Comparison of ENCODE assay signal across 8 cellular contexts in genomic region chr7:139109188-139109982, GRCh38. TPM values are rescaled to one million over a fixed set of nuclear protein-coding genes. Genes with fewer than 3 reads are reported as not detected.
DNase-seq lines count a peak whose midpoint lies in the region; ATAC-seq lines count a peak whose summit lies in the region.

ZC3HAV1 (minus strand) TSS chr7:139109720; CDS start chr7:139109331, 389 bp downstream.

- POLR2A ChIA-PET in CD8-positive, alpha-beta memory T cell (lab: Charles Lee), result interaction anchor here (1.3 kb wide), 1 partner anchor 15 kb away, joined by 13 read pairs; no protein-coding TSS in a partner anchor

- WGBS in mesodermal cell (ENCODE audit: insufficient coverage in 2 of 2), 2 experiments, result 2 to 4% methylated on average over 57 to 68 of the region's 68 CpGs

- peaks cover 0 to 2% (median 0%) of the 10 kb centered on the region in 5 donors for H3K9me3 Mint-ChIP-seq in CD8-positive, alpha-beta memory T cell
- no peaks in the 10 kb centered on the region for H3K9me3 Mint-ChIP-seq in activated CD8-positive, alpha-beta memory T cell treated with anti-CD3 and anti-CD28 coated beads, Interleukin-2, amount 10 ng/mL, durations not matched to agents 7 days and 5 days (ENCODE audit: low read depth)

- ATAC-seq in GM19452 (IDR thresholded peaks at IDR 0.05; ENCODE audit: unreplicated experiment) (peak; percentile 70), HG03575 (IDR thresholded peaks at IDR 0.05; ENCODE audit: extremely low read depth, insufficient number of reproducible peaks, low FRiP score, unreplicated experiment) (peak; percentile 43)
- ATAC-seq in activated CD8-positive, alpha-beta memory T cell treated with anti-CD3 and anti-CD28 coated beads, Interleukin-2, amount 10 ng/mL, durations not matched to agents 7 days and 5 days, result peak; percentile 82

- H3K4me1 Mint-ChIP-seq in CD8-positive, alpha-beta memory T cell, result peaks cover 31 to 45% (median 43%) of the 10 kb centered on the region in 3 donors
- H3K4me1 Mint-ChIP-seq in activated CD8-positive, alpha-beta memory T cell treated with anti-CD3 and anti-CD28 coated beads, Interleukin-2, amount 10 ng/mL, durations not matched to agents 7 days and 5 days, result peaks cover 25% of the 10 kb centered on the region

- H3K36me3 Mint-ChIP-seq in CD8-positive, alpha-beta memory T cell, result peaks cover 11 to 46% (median 13%) of the 10 kb centered on the region in 3 donors
- H3K36me3 Mint-ChIP-seq in activated CD8-positive, alpha-beta memory T cell treated with anti-CD3 and anti-CD28 coated beads, Interleukin-2, amount 10 ng/mL, durations not matched to agents 7 days and 5 days, result peaks cover 37% of the 10 kb centered on the region

- H3K36me3 ChIP-seq in CD8-positive, alpha-beta memory T cell (ENCODE audit: insufficient read depth, low read length), result no peaks in the 10 kb centered on the region
- H3K36me3 ChIP-seq in NT2/D1 (ENCODE audit: insufficient read depth, insufficient read length, low read length), result no peaks in the 10 kb centered on the region
- H3K36me3 ChIP-seq in endocrine pancreas (ENCODE audit: control insufficient read depth, insufficient read depth, low read length), result no peaks in the 10 kb centered on the region
- no peaks in the 10 kb centered on the region for H3K36me3 ChIP-seq in mesodermal cell (ENCODE audit: control insufficient read depth, insufficient read depth, low read length)

- H3K4me1 ChIP-seq in CD8-positive, alpha-beta memory T cell (ENCODE audit: insufficient read depth, low read length), result peaks cover 20% of the 10 kb centered on the region
- H3K4me1 ChIP-seq in NT2/D1 (ENCODE audit: insufficient read depth, insufficient read length) (no peaks in the 10 kb centered on the region), endocrine pancreas (ENCODE audit: control insufficient read depth, insufficient read depth, low read length) (peaks cover 3% of the 10 kb centered on the region), mesodermal cell (ENCODE audit: control insufficient read depth, insufficient read depth, low read length, poor library complexity, severe bottlenecking) (no peaks in the 10 kb centered on the region)

- peak; percentile 82 to 95 (median 91) for DNase-seq in CD8-positive, alpha-beta memory T cell
- DNase-seq in NT2/D1 (ENCODE audit: low read depth, low spot score), result no peak
- DNase-seq in activated CD8-positive, alpha-beta memory T cell treated with anti-CD3 and anti-CD28 coated beads, Interleukin-2, amount 10 ng/mL, durations not matched to agents 7 days and 5 days, result peak; percentile 95
- peak; percentile 75 to 84 for DNase-seq in stimulated activated CD8-positive, alpha-beta memory T cell treated with anti-CD3 and anti-CD28 coated beads, Interleukin-15, amount 100 ng/mL, for 4 hours (ENCODE audit: low read depth in 2 of 2)

- peaks cover 0 to 17% of the 10 kb centered on the region in 2 donors for H3K27me3 Mint-ChIP-seq in CD8-positive, alpha-beta memory T cell
- H3K27me3 Mint-ChIP-seq in activated CD8-positive, alpha-beta memory T cell treated with anti-CD3 and anti-CD28 coated beads, Interleukin-2, amount 10 ng/mL, durations not matched to agents 7 days and 5 days, result no peaks in the 10 kb centered on the region

- H3K9me3 ChIP-seq in CD8-positive, alpha-beta memory T cell (ENCODE audit: low read length), result no peaks in the 10 kb centered on the region
- no peaks in the 10 kb centered on the region for H3K9me3 ChIP-seq in NT2/D1 (ENCODE audit: insufficient read depth, low read length)
- H3K9me3 ChIP-seq in endocrine pancreas (ENCODE audit: control insufficient read depth, low read length), result no peaks in the 10 kb centered on the region
- H3K9me3 ChIP-seq in mesodermal cell (ENCODE audit: control insufficient read depth, low read length), result no peaks in the 10 kb centered on the region

- H3K9ac ChIP-seq in NT2/D1 (ENCODE audit: insufficient read length, low read depth) (peak within 1 kb of the TSS; percentile 82), endocrine pancreas (ENCODE audit: control insufficient read depth, insufficient read depth, low read length) (peak within 1 kb of the TSS; percentile 85)

- H3K27ac ChIP-seq in CD8-positive, alpha-beta memory T cell (ENCODE audit: low read depth, low read length), result peak within 1 kb of the TSS; percentile 94
- H3K27ac ChIP-seq in mesodermal cell (ENCODE audit: low read depth, low read length, severe bottlenecking), result peak within 1 kb of the TSS; percentile 71

- peak within 1 kb of the TSS; percentile 97 to 100 (median 99) for H3K27ac Mint-ChIP-seq in CD8-positive, alpha-beta memory T cell
- peak within 1 kb of the TSS; percentile 92 for H3K27ac Mint-ChIP-seq in activated CD8-positive, alpha-beta memory T cell treated with anti-CD3 and anti-CD28 coated beads, Interleukin-2, amount 10 ng/mL, durations not matched to agents 7 days and 5 days

- H3K27me3 ChIP-seq in CD8-positive, alpha-beta memory T cell (ENCODE audit: insufficient read depth, low read length, poor library complexity, severe bottlenecking), result no peaks in the 10 kb centered on the region
- H3K27me3 ChIP-seq in NT2/D1 (ENCODE audit: insufficient read depth, insufficient read length), result peaks cover 21% of the 10 kb centered on the region
- H3K27me3 ChIP-seq in endocrine pancreas (ENCODE audit: control insufficient read depth, insufficient read depth, low read length), result no peaks in the 10 kb centered on the region

- peak within 1 kb of the TSS; percentile 89 to 100 (median 99) for H3K4me3 Mint-ChIP-seq in CD8-positive, alpha-beta memory T cell
- peak within 1 kb of the TSS; percentile 100 for H3K4me3 Mint-ChIP-seq in activated CD8-positive, alpha-beta memory T cell treated with anti-CD3 and anti-CD28 coated beads, Interleukin-2, amount 10 ng/mL, durations not matched to agents 7 days and 5 days

- peak within 1 kb of the TSS; percentile 67 for H3K4me3 ChIP-seq in CD8-positive, alpha-beta memory T cell (ENCODE audit: low read length)
- H3K4me3 ChIP-seq in NT2/D1 (ENCODE audit: insufficient read length, low read depth) (peak within 1 kb of the TSS; percentile 80), endocrine pancreas (ENCODE audit: control insufficient read depth, insufficient read depth, low read length) (peak within 1 kb of the TSS; percentile 82), mesodermal cell (ENCODE audit: extremely low read depth, insufficient read depth, low read length, poor library complexity, severe bottlenecking) (peak within 1 kb of the TSS; percentile 84)

- CTCF ChIA-PET in CD8-positive, alpha-beta memory T cell (lab: Charles Lee), result interaction anchor here (1.0 to 1.6 kb wide), 3 partner anchors 14 to 34 kb away, joined by 3 to 10 read pairs (median 4); no protein-coding TSS in a partner anchor
- CTCF ChIA-PET in activated CD8-positive, alpha-beta memory T cell treated with anti-CD3 and anti-CD28 coated beads, Interleukin-2, amount 10 ng/mL, durations not matched to agents 7 days and 5 days (lab: Charles Lee), result interaction anchor here (1.2 kb wide), 1 partner anchor 15 kb away, joined by 8 read pairs; no protein-coding TSS in a partner anchor

RNA-seq across cellular contexts. Expression of gene ZC3HAV1, which starts in this region (rescaled TPM):
- total RNA-seq in CD8-positive, alpha-beta memory T cell, result 10 to 100 TPM; 89.9 to 92.8 TPM
- 153 TPM for polyA plus RNA-seq in CD8-positive, alpha-beta memory T cell
- 100 to 1,000 TPM; 125 to 139 TPM for total RNA-seq in activated CD8-positive, alpha-beta memory T cell treated with anti-CD3 and anti-CD28 coated beads, Interleukin-2, amount 10 ng/mL, durations not matched to agents 7 days and 5 days
- 14.0 TPM for polyA plus RNA-seq in mesodermal cell (2013, experiment 1 of 2)
- 12.4 TPM for polyA plus RNA-seq in mesodermal cell (2013, experiment 2 of 2)
